Comparison of ENCODE assay signal across 1 cellular context in genomic region chr3:191869738-191870418, GRCh38.
TF ChIP-seq lines count a peak whose summit lies in the region.

No MANE protein-coding gene starts in this region.

TF ChIP-seq in H1, 55 proteins besides CTCF, POLR2A, EP300 and RAD21:
- TF ChIP-seq POU5F1 (IDR thresholded peaks at IDR 0.05; ENCODE audit: low read depth, low read length) (no peak), CHD2 (IDR thresholded peaks at IDR 0.05; ENCODE audit: low read length) (no peak), SIX5 (IDR thresholded peaks at IDR 0.05; ENCODE audit: low read depth, low read length) (no peak), HDAC6 (IDR thresholded peaks at IDR 0.05; ENCODE audit: low read depth, low read length) (no peak), JUND (IDR thresholded peaks at IDR 0.05; ENCODE audit: low read length) (no peak), GTF2F1 (IDR thresholded peaks at IDR 0.05; ENCODE audit: borderline replicate concordance, low read depth, low read length) (no peak), NANOG (IDR thresholded peaks at IDR 0.05; ENCODE audit: insufficient read depth, low read depth, low read length, poor library complexity, severe bottlenecking) (no peak), BCL11A (IDR thresholded peaks at IDR 0.05; ENCODE audit: low read depth in 2 of 2, low read length in 2 of 2) (no peak), SIRT6 (IDR thresholded peaks at IDR 0.05; ENCODE audit: low read length) (no peak), CBX5 (IDR thresholded peaks at IDR 0.05; ENCODE audit: low read depth, low read length) (no peak), RBBP5 (IDR thresholded peaks at IDR 0.05; ENCODE audit: borderline replicate concordance, low read depth, low read length) (no peak)
